ENCODE assay signal across 19 cellular contexts in genomic region chr17:54172096-54172495, GRCh38.
DNase-seq lines count a peak whose midpoint lies in the region; ATAC-seq and TF ChIP-seq lines count a peak whose summit lies in the region.
"Had no signal": no experiment of that assay in that cellular context is flagged by ENCODE, and none has a peak within 500 bp of the region (broad histone marks: within the 10 kb centered on the region; RNA-seq: fewer than 3 reads in every experiment).

No MANE protein-coding gene starts in this region.

- H3K27ac ChIP-seq in HUES64 (ENCODE audit: low read depth, low read length) (peak overlapping the region; percentile 61; the same call in 1 of the 2 replicates), iPS-20b (ENCODE audit: low read length) (peak overlapping the region; percentile 46), neuronal stem cell (replicated peaks; ENCODE audit: low read length) (no peak overlapping the region), dorsolateral prefrontal cortex (no peak overlapping the region)
- H3K27ac ChIP-seq: KMS-11, Peyer's patch, SJCRH30 had no signal

- H3K4me3 Mint-ChIP-seq in stimulated activated naive CD8-positive, alpha-beta T cell treated with anti-CD3 and anti-CD28 coated beads, Interleukin-15, amount 100 ng/mL, for 72 hours: no peak overlapping the region
- H3K4me3 Mint-ChIP-seq: CD4-positive, alpha-beta T cell had no signal

- intact Hi-C loops in dorsolateral prefrontal cortex (cut with DNase I): no loop called here

- no peak overlapping the region for H3K18ac ChIP-seq in neuronal stem cell (ENCODE audit: low read length)

- no peak overlapping the region for H2BK120ac ChIP-seq in neuronal stem cell (ENCODE audit: low read depth, low read length)

- H3K27me3 Mint-ChIP-seq in stimulated activated naive CD8-positive, alpha-beta T cell treated with anti-CD3 and anti-CD28 coated beads, Interleukin-15, amount 100 ng/mL, for 72 hours: no peaks in the 10 kb centered on the region
- H3K27me3 Mint-ChIP-seq: CD4-positive, alpha-beta T cell had no signal

- H3K9ac ChIP-seq in HUES64 (ENCODE audit: low read depth, low read length): peak overlapping the region; percentile 10; the same call in 1 of the 2 replicates
- peak overlapping the region; percentile 37; the same call in 1 of the 2 replicates for H3K9ac ChIP-seq in iPS-20b (ENCODE audit: low read depth, low read length)
- no peak overlapping the region for H3K9ac ChIP-seq in neuronal stem cell (ENCODE audit: low read depth, low read length, poor library complexity)
- H3K9ac ChIP-seq: KMS-11 had no signal

- peaks cover 22% of the 10 kb centered on the region for H3K4me1 ChIP-seq in HUES64 (ENCODE audit: insufficient read depth, low read length)
- H3K4me1 ChIP-seq in iPS-20b (ENCODE audit: insufficient read depth, low read length): peaks cover 14% of the 10 kb centered on the region; the same call in 1 of the 2 replicates
- no peaks in the 10 kb centered on the region for H3K4me1 ChIP-seq in neuronal stem cell (ENCODE audit: control insufficient read depth in 2 of 2, insufficient read depth in 1 of 2, low read depth in 1 of 2, low read length in 2 of 2)
- H3K4me1 ChIP-seq: Peyer's patch, SJCRH30 had no signal

- H2BK5ac ChIP-seq in neuronal stem cell (ENCODE audit: low read length): no peak overlapping the region

- no peaks in the 10 kb centered on the region for H3K27me3 ChIP-seq in HUES64 (ENCODE audit: insufficient read depth, low read length)
- H3K27me3 ChIP-seq in iPS-20b (ENCODE audit: insufficient read depth, low read length): no peaks in the 10 kb centered on the region
- no peaks in the 10 kb centered on the region for H3K27me3 ChIP-seq in neuronal stem cell (ENCODE audit: control insufficient read depth in 3 of 3, insufficient read depth in 3 of 3, low read depth in 1 of 3, low read length in 3 of 3)
- no peaks in the 10 kb centered on the region for H3K27me3 ChIP-seq in dorsolateral prefrontal cortex
- H3K27me3 ChIP-seq: Peyer's patch, SJCRH30 had no signal

- DNase-seq in Caki2 (ENCODE audit: low read depth): peak; percentile 23
- no peak for DNase-seq in neuronal stem cell (ENCODE audit: low spot score)
- DNase-seq in stimulated activated naive CD8-positive, alpha-beta T cell treated with anti-CD3 and anti-CD28 coated beads, Interleukin-15, amount 100 ng/mL, for 72 hours: no peak
- no peak for DNase-seq in dorsolateral prefrontal cortex
- no peak for DNase-seq in cerebellum (ENCODE audit: low spot score)
- DNase-seq: CD4-positive, alpha-beta T cell; COR-L47; DMS153; GOT3; IMR-90; NCI-H1105; NCI-H2171 treated with DMSO at 0.1 percent for 48 hours; NCI-H524 treated with DMSO at 0.1 percent for 48 hours; Peyer's patch had no signal

- no peak for ATAC-seq in stimulated activated naive CD8-positive, alpha-beta T cell treated with anti-CD3 and anti-CD28 coated beads, Interleukin-15, amount 100 ng/mL, for 72 hours
- ATAC-seq in HG03342 (IDR thresholded peaks at IDR 0.05; ENCODE audit: unreplicated experiment): no peak

- H2AFZ ChIP-seq in neuronal stem cell (ENCODE audit: low read length): peak overlapping the region; percentile 27

- H3K36me3 ChIP-seq in HUES64 (ENCODE audit: insufficient read depth, low read length) (no peaks in the 10 kb centered on the region), iPS-20b (ENCODE audit: insufficient read depth, low read depth, low read length) (no peaks in the 10 kb centered on the region), neuronal stem cell (replicated peaks in 1 of 2; ENCODE audit: control insufficient read depth in 2 of 2, insufficient read depth in 2 of 2, low read length in 2 of 2) (no peaks in the 10 kb centered on the region)
- H3K36me3 ChIP-seq: Peyer's patch, SJCRH30 had no signal

- H3K27ac Mint-ChIP-seq in stimulated activated naive CD8-positive, alpha-beta T cell treated with anti-CD3 and anti-CD28 coated beads, Interleukin-15, amount 100 ng/mL, for 72 hours: no peak overlapping the region
- H3K27ac Mint-ChIP-seq: CD4-positive, alpha-beta T cell had no signal

- no peak overlapping the region for H4K8ac ChIP-seq in neuronal stem cell (ENCODE audit: low read depth, low read length)

- no peak overlapping the region for H2BK12ac ChIP-seq in neuronal stem cell (ENCODE audit: low read length)

- no peak for TF ChIP-seq CTCF in dorsolateral prefrontal cortex (IDR thresholded peaks at IDR 0.05 in 54 of 56, conservative IDR thresholded peaks at IDR 0.05 in 2 of 56; ENCODE audit: low read depth in 1 of 56, partially characterized antibody in 56 of 56)

- H3K4me2 ChIP-seq in neuronal stem cell (ENCODE audit: insufficient read depth, low read length, poor library complexity, severe bottlenecking): no peak overlapping the region
- H3K4me2 ChIP-seq: KMS-11 had no signal

- H4K91ac ChIP-seq in neuronal stem cell (ENCODE audit: low read depth, low read length, poor library complexity): no peak overlapping the region

- no peaks in the 10 kb centered on the region for H3K4me1 Mint-ChIP-seq in stimulated activated naive CD8-positive, alpha-beta T cell treated with anti-CD3 and anti-CD28 coated beads, Interleukin-15, amount 100 ng/mL, for 72 hours

- H3K9me3 Mint-ChIP-seq in stimulated activated naive CD8-positive, alpha-beta T cell treated with anti-CD3 and anti-CD28 coated beads, Interleukin-15, amount 100 ng/mL, for 72 hours: peaks cover 0 to 7% of the 10 kb centered on the region in 2 donors
- H3K9me3 Mint-ChIP-seq: CD4-positive, alpha-beta T cell had no signal

- H3K14ac ChIP-seq in neuronal stem cell (ENCODE audit: low read length): no peak overlapping the region

- no peak overlapping the region for H2BK15ac ChIP-seq in neuronal stem cell (ENCODE audit: low read length)

- in situ Hi-C loops in Caki2 (cut with HindIII; ENCODE audit: low pct_unique_long_range_greater_than_20kb, low sequenced_read_pairs): no loop called here

- H3K4ac ChIP-seq in neuronal stem cell (ENCODE audit: low read length): no peak overlapping the region

- H3K23ac ChIP-seq in neuronal stem cell (ENCODE audit: low read depth, low read length, poor library complexity): no peak overlapping the region

- H3K9me3 ChIP-seq in HUES64 (ENCODE audit: insufficient read depth, low read depth, low read length): no peaks in the 10 kb centered on the region
- H3K9me3 ChIP-seq in iPS-20b (ENCODE audit: insufficient read depth, low read depth, low read length): no peaks in the 10 kb centered on the region
- no peaks in the 10 kb centered on the region for H3K9me3 ChIP-seq in neuronal stem cell (replicated peaks in 1 of 2; ENCODE audit: control insufficient read depth in 2 of 2, insufficient read depth in 1 of 2, low read depth in 1 of 2, low read length in 2 of 2)
- H3K9me3 ChIP-seq: Peyer's patch, SJCRH30 had no signal

- H3K4me3 ChIP-seq in HUES64 (ENCODE audit: low read length): no peak overlapping the region; the same call in 1 of the 2 replicates
- H3K4me3 ChIP-seq in iPS-20b (ENCODE audit: low read length): no peak overlapping the region; the same call in 1 of the 2 replicates
- H3K4me3 ChIP-seq in neuronal stem cell (ENCODE audit: low read length in 2 of 2): no peak overlapping the region
- H3K4me3 ChIP-seq in dorsolateral prefrontal cortex: no peak overlapping the region
- H3K4me3 ChIP-seq: Peyer's patch, SJCRH30 had no signal

- H2AK5ac ChIP-seq in neuronal stem cell (ENCODE audit: low read depth, low read length): no peak overlapping the region

- H3K79me1 ChIP-seq in neuronal stem cell (ENCODE audit: low read depth, low read length): no peaks in the 10 kb centered on the region

Comparison
In these comparisons a context has a peak if more than half of its experiments do, and no peak if none do; other contexts are left out.
1. H3K27ac ChIP-seq: peak in HUES64 (single experiment) and iPS-20b (single experiment); none in neuronal stem cell (single experiment) and dorsolateral prefrontal cortex (0 of 59).